Comparison of ENCODE assay signal across 18 cellular contexts in the genomic region with DNA sequence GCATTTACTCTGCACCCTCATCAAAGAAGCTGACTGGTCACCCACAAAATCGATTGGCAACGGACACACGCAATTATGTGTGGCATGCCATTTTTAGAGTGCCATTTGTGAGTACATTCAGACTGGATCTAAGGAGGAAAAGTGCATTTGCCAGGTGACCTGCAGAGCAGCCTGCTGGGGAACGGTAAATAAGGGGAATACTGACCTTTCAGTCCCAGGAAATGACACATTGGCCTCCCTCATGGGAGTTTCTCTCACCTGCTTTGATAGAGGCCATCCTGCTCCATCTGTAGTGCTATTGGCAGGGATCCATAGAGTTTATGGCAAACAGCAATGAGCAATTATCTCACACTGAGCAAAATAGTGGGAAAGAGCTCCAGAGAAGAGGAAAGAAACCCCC.
A peak's percentile ranks its signal among the peaks of the same experiment; 100 is the strongest.
DNase-seq lines count a peak whose midpoint lies in the region; ATAC-seq, FAIRE-seq and TF ChIP-seq lines count a peak whose summit lies in the region.
"Had no signal": no experiment of that assay in that cellular context is flagged by ENCODE, and none has a peak within 500 bp of the region (broad histone marks: within the 10 kb centered on the region; RNA-seq: fewer than 3 reads in every experiment).

No MANE protein-coding gene starts in this region.

- H3K4me3 Mint-ChIP-seq in nephron progenitor cell = no peak overlapping the region
- H3K4me3 Mint-ChIP-seq: CD8-positive, alpha-beta memory T cell; HFFc6 had no signal

- TF ChIP-seq CTCF in nephron progenitor cell (IDR thresholded peaks at IDR 0.05) = no peak

- H3K9me3 Mint-ChIP-seq in nephron progenitor cell = peaks cover 6% of the 10 kb centered on the region
- H3K9me3 Mint-ChIP-seq: HFFc6 had no signal

- no peaks in the 10 kb centered on the region for H3K36me3 Mint-ChIP-seq in nephron progenitor cell (ENCODE audit: low read depth)
- H3K36me3 Mint-ChIP-seq: CD8-positive, alpha-beta memory T cell had no signal

- H3K27ac Mint-ChIP-seq in nephron progenitor cell = no peak overlapping the region
- H3K27ac Mint-ChIP-seq: CD8-positive, alpha-beta memory T cell; HFFc6 had no signal

- peak; percentile 79 for FAIRE-seq in HTR-8/SVneo (lab: Jason Lieb, UNC)
- FAIRE-seq: HepG2 had no signal

- peak; percentile 70 for DNase-seq in DMS153 (lab: John Stamatoyannopoulos, UW)
- DNase-seq in HTR-8/SVneo (ENCODE audit: insufficient read length, low spot score) = no peak
- DNase-seq in NCI-H2081 treated with DMSO at 0.1 percent for 48 hours (lab: John Stamatoyannopoulos, UW) = peak; percentile 24
- peak; percentile 78 for DNase-seq in cerebellar cortex (ENCODE audit: low spot score)
- no peak for DNase-seq in nephron progenitor cell
- no peak for DNase-seq in left cardiac atrium
- no peak for DNase-seq in AML-193 (lab: John Stamatoyannopoulos, UW)
- DNase-seq: CD8-positive, alpha-beta memory T cell; H7; HFFc6; KBM-7; NCI-H1436 treated with DMSO at 0.1 percent for 48 hours; NCI-H2227 treated with DMSO at 0.1 percent for 48 hours; NCI-H526; SHP77 treated with DMSO at 0.1 percent for 48 hours; SK-N-SH had no signal

- no peaks in the 10 kb centered on the region for H3K4me1 Mint-ChIP-seq in nephron progenitor cell
- H3K4me1 Mint-ChIP-seq: CD8-positive, alpha-beta memory T cell had no signal

- peaks cover 6% of the 10 kb centered on the region for H3K27me3 Mint-ChIP-seq in nephron progenitor cell (ENCODE audit: low read depth, poor library complexity)

- ATAC-seq in left cardiac atrium (no peak), GM18867 (IDR thresholded peaks at IDR 0.05; ENCODE audit: unreplicated experiment) (no peak)
- ATAC-seq: HepG2 had no signal

- intact Hi-C loops in left cardiac atrium (cut with DNase I) = no loop called here

Comparison
In these comparisons a context has a peak if more than half of its experiments do, and no peak if none do; other contexts are left out.
1. DNase-seq: peak in DMS153 (single experiment), NCI-H2081 treated with DMSO at 0.1 percent for 48 hours (single experiment) and cerebellar cortex (single experiment); none in HTR-8/SVneo (single experiment), nephron progenitor cell (single experiment), left cardiac atrium (single experiment) and AML-193 (0 of 2).